9 cellular contexts compared by ENCODE assay signal in genomic region chr4:151604238-151604637, GRCh38.
A peak's percentile ranks its signal among the peaks of the same experiment; 100 is the strongest.
DNase-seq lines count a peak whose midpoint lies in the region; ATAC-seq and TF ChIP-seq lines count a peak whose summit lies in the region.
"Had no signal": no experiment of that assay in that cellular context is flagged by ENCODE, and none has a peak within 500 bp of the region (broad histone marks: within the 10 kb centered on the region; RNA-seq: fewer than 3 reads in every experiment).

No MANE protein-coding gene starts in this region.

- H3K4me1 ChIP-seq in heart left ventricle, result peaks cover 0 to 9% (median 0%) of the 10 kb centered on the region in 12 donors

- TF ChIP-seq POLR2A in heart left ventricle (IDR thresholded peaks at IDR 0.05), result no peak

- no peaks in the 10 kb centered on the region for H3K4me1 Mint-ChIP-seq in type B pancreatic cell (ENCODE audit: unreplicated experiment)
- H3K4me1 Mint-ChIP-seq: memory B cell had no signal

- DNase-seq in heart left ventricle, result no peak
- no peak for DNase-seq in Right ventricle myocardium inferior (ENCODE audit: missing footprints)
- DNase-seq in RPMI8226, result peak; percentile 4
- DNase-seq in fibroblast of villous mesenchyme (ENCODE audit: low read depth), result peak; percentile 18
- no peak for DNase-seq in type B pancreatic cell (ENCODE audit: extremely low spot score, unreplicated experiment)
- no peak for DNase-seq in C1 segment of cervical spinal cord (lab: John Stamatoyannopoulos, UW)
- no peak for DNase-seq in NCI-H1417 treated with DMSO at 0.1 percent for 48 hours (lab: John Stamatoyannopoulos, UW)

- peak in 8 of 12 donors; percentile 14 to 44 (median 18) for TF ChIP-seq CTCF in heart left ventricle (IDR thresholded peaks at IDR 0.05)
- peak; percentile 44 for TF ChIP-seq CTCF in fibroblast of villous mesenchyme (IDR thresholded peaks at IDR 0.05; ENCODE audit: insufficient read depth, low read depth, low read length)
- peak; percentile 63 for TF ChIP-seq CTCF in type B pancreatic cell (conservative IDR thresholded peaks at IDR 0.05)

- H3K27ac ChIP-seq in heart left ventricle, result no peak overlapping the region

- H3K9me3 ChIP-seq in heart left ventricle, result no peaks in the 10 kb centered on the region

- ATAC-seq in heart left ventricle, result no peak
- no peak for ATAC-seq in Right ventricle myocardium inferior
- no peak for ATAC-seq in GM18861 (IDR thresholded peaks at IDR 0.05; ENCODE audit: unreplicated experiment)

- no peaks in the 10 kb centered on the region for H3K27me3 ChIP-seq in heart left ventricle

- H3K9me3 Mint-ChIP-seq in type B pancreatic cell, result peaks cover 4% of the 10 kb centered on the region
- H3K9me3 Mint-ChIP-seq: memory B cell had no signal

- no peaks in the 10 kb centered on the region for H3K27me3 Mint-ChIP-seq in type B pancreatic cell

- peaks cover 3% of the 10 kb centered on the region for H3K36me3 Mint-ChIP-seq in type B pancreatic cell
- H3K36me3 Mint-ChIP-seq: memory B cell had no signal

- H3K4me3 ChIP-seq in heart left ventricle (no peak overlapping the region), fibroblast of villous mesenchyme (ENCODE audit: low read depth, low read length) (no peak overlapping the region)

- no peaks in the 10 kb centered on the region for H3K36me3 ChIP-seq in heart left ventricle

- no peak overlapping the region for H3K4me3 Mint-ChIP-seq in type B pancreatic cell
- H3K4me3 Mint-ChIP-seq: memory B cell had no signal

- intact Hi-C loops in heart left ventricle (cut with DNase I) (loop anchor here in 3 of 10 donors (10.0 kb wide), 2 partner anchors 239 to 489 kb away; no protein-coding TSS in a partner anchor), Right ventricle myocardium inferior (cut with DNase I) (loop anchor here (10.0 kb wide), 1 partner anchor 479 kb away; no protein-coding TSS in a partner anchor)

- 70 to 84% (median 78%) methylated on average over 5 of the region's 5 CpGs for WGBS in heart left ventricle, 4 donors

- no peak overlapping the region for H3K27ac Mint-ChIP-seq in type B pancreatic cell
- H3K27ac Mint-ChIP-seq: memory B cell had no signal

Comparison
In these comparisons a context has a peak if more than half of its experiments do, and no peak if none do; other contexts are left out.
1. DNase-seq: peak in RPMI8226 (single experiment) and fibroblast of villous mesenchyme (single experiment); none in heart left ventricle (0 of 5), Right ventricle myocardium inferior (single experiment), type B pancreatic cell (single experiment), C1 segment of cervical spinal cord (0 of 14) and NCI-H1417 treated with DMSO at 0.1 percent for 48 hours (single experiment).
2. Peak in every context shown above with its lines, with median percentiles within 50 percentile points of each other: CTCF ChIP-seq.